ENCODE assay signal across 1 cellular context in genomic region chr6:148347076-148348054, GRCh38.
TF ChIP-seq lines count a peak whose summit lies in the region.

No MANE protein-coding gene starts in this region.

TF ChIP-seq in endothelial cell of umbilical vein, 7 proteins besides CTCF, POLR2A, EP300 and RAD21:
- no peak for TF ChIP-seq EZH2 (IDR thresholded peaks at IDR 0.05; ENCODE audit: borderline replicate concordance, low read depth, low read length, severe bottlenecking)
- no peak for TF ChIP-seq FOS (IDR thresholded peaks at IDR 0.05; ENCODE audit: borderline replicate concordance, insufficient read depth, low read length)
- TF ChIP-seq MAX (IDR thresholded peaks at IDR 0.05; ENCODE audit: insufficient read depth, insufficient read length), result no peak
- no peak for TF ChIP-seq GATA2 (IDR thresholded peaks at IDR 0.05; ENCODE audit: insufficient read depth, insufficient read length, low read depth, low read length)
- no peak for TF ChIP-seq POLR2AphosphoS5 (IDR thresholded peaks at IDR 0.05; ENCODE audit: insufficient read depth, low read depth, low read length)
- no peak for TF ChIP-seq MYC (IDR thresholded peaks at IDR 0.05; ENCODE audit: low read depth, low read length)
- no peak for TF ChIP-seq JUN (IDR thresholded peaks at IDR 0.05; ENCODE audit: borderline replicate concordance, insufficient read depth, insufficient read length, low read depth)
